1 cellular context compared by ENCODE assay signal in the genomic region with DNA sequence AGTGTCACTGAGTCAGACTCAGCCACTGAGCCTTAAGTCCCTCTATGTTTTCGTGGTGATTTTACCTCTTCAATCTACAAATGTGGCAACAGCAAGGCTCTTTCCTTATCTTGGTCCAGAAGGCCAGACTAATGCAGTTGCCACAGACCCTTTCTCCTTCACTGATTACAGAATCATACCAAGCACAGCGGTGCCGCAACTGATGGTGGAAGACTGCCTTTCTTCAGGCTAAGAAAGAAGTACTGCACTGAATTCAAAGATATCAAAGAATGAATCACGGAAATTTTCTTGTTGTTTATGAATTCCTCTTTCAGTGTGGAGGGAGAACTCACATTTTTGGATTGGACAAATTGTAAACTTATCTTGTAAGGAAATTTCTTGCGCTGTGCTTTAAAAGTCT.
TF ChIP-seq lines count a peak whose summit lies in the region.

No MANE protein-coding gene starts in this region.

TF ChIP-seq in WTC11, 78 proteins besides CTCF, POLR2A, EP300 and RAD21 (continued from another document):
- TF ChIP-seq, protein P1, sequence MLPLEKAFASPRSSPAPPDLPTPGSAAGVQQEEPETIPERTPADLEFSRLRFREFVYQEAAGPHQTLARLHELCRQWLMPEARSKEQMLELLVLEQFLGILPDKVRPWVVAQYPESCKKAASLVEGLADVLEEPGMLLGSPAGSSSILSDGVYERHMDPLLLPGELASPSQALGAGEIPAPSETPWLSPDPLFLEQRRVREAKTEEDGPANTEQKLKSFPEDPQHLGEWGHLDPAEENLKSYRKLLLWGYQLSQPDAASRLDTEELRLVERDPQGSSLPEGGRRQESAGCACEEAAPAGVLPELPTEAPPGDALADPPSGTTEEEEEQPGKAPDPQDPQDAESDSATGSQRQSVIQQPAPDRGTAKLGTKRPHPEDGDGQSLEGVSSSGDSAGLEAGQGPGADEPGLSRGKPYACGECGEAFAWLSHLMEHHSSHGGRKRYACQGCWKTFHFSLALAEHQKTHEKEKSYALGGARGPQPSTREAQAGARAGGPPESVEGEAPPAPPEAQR (CRISPR knock-in tag; IDR thresholded peaks at IDR 0.05) = no peak
